26 cellular contexts compared by ENCODE assay signal in genomic region chr20:24475356-24475755, GRCh38. TPM values are rescaled to one million over a fixed set of nuclear protein-coding genes. Genes with fewer than 3 reads are reported as not detected.
A peak's percentile ranks its signal among the peaks of the same experiment; 100 is the strongest.
DNase-seq lines count a peak whose midpoint lies in the region; ATAC-seq and TF ChIP-seq lines count a peak whose summit lies in the region.
"Had no signal": no experiment of that assay in that cellular context is flagged by ENCODE, and none has a peak within 500 bp of the region (broad histone marks: within the 10 kb centered on the region; RNA-seq: fewer than 3 reads in every experiment).

No MANE protein-coding gene starts in this region.

- H3K27ac ChIP-seq in KMS-11 (no peak overlapping the region), left lung (no peak overlapping the region)
- H3K27ac ChIP-seq: BLaER1, SJSA1 had no signal

- H3K4me1 ChIP-seq in KMS-11 (ENCODE audit: low read depth, poor library complexity, severe bottlenecking) (peaks cover 43% of the 10 kb centered on the region), left lung (no peaks in the 10 kb centered on the region)
- H3K4me1 ChIP-seq: HAP-1, SJSA1 had no signal

- H4K20me1 ChIP-seq in KMS-11 (ENCODE audit: insufficient read depth) = no peaks in the 10 kb centered on the region

- no peak overlapping the region for H2AFZ ChIP-seq in KMS-11 (ENCODE audit: low read depth)

- no peaks in the 10 kb centered on the region for H3K36me3 ChIP-seq in KMS-11 (ENCODE audit: insufficient read depth)
- no peaks in the 10 kb centered on the region for H3K36me3 ChIP-seq in left lung
- H3K36me3 ChIP-seq: BLaER1, HAP-1, MG63, SJSA1 had no signal

- no peak overlapping the region for H3K9ac ChIP-seq in KMS-11
- H3K9ac ChIP-seq: BLaER1 had no signal

- ATAC-seq in left lung (no peak), left lobe of liver (no peak)
- ATAC-seq: GM12878 had no signal

- no peak for TF ChIP-seq CTCF in KMS-11 (conservative IDR thresholded peaks at IDR 0.05; ENCODE audit: low read depth, low read length)
- TF ChIP-seq CTCF in left lung (IDR thresholded peaks at IDR 0.05) = no peak

- intact Hi-C loops in left lung (cut with DNase I) = no loop called here

- H3K9me3 ChIP-seq in left lung = no peaks in the 10 kb centered on the region
- H3K9me3 ChIP-seq: BLaER1, HAP-1, MG63, SJSA1 had no signal

- H3K27me3 ChIP-seq in KMS-11 (ENCODE audit: insufficient read depth, low read depth) (no peaks in the 10 kb centered on the region), left lung (peaks cover 19 to 54% of the 10 kb centered on the region in 2 donors)

- peaks cover 89% of the 10 kb centered on the region for H3K79me2 ChIP-seq in KMS-11 (ENCODE audit: insufficient read depth, low read depth)

- DNase-seq in NCI-H345 (lab: John Stamatoyannopoulos, UW) (peak; percentile 22), NCI-H345 treated with DMSO at 0.1 percent for 48 hours (lab: John Stamatoyannopoulos, UW; ENCODE audit: unreplicated experiment) (no peak), NCI-H526 (lab: John Stamatoyannopoulos, UW) (peak; percentile 28 to 62), mesenteric fat pad (ENCODE audit: low spot score) (peak; percentile 22), left lung (no peak), left lobe of liver (ENCODE audit: low spot score) (no peak)
- no peak for DNase-seq in NK-92 treated with Interleukin-12 subunit alpha and Interleukin-12 subunit beta, amount 100 ng/mL, for 24 hours (lab: John Stamatoyannopoulos, UW)
- DNase-seq: CD4-positive, CD25-positive, alpha-beta regulatory T cell; DMS53; EL; GDM1; GOT3; HFFc6; KBM-7; MG63; NCI-H1694; NCI-H2227 treated with DMSO at 0.1 percent for 48 hours; NCI-H510A treated with DMSO at 0.1 percent for 48 hours; NCI-H774; Right ventricle myocardium superior; RPMI8226 had no signal

- H3K4me3 ChIP-seq in KMS-11 (IDR thresholded peaks at IDR 0.05; ENCODE audit: insufficient read depth, low read depth, low read length) (no peak overlapping the region), left lung (no peak overlapping the region)
- H3K4me3 ChIP-seq: BLaER1, GM12878, HAP-1, MG63, SJSA1 had no signal

- 0 out of 2 replicates have a peak overlapping the region, but pooled peaks have one; percentile 6 for H3K4me2 ChIP-seq in KMS-11
- H3K4me2 ChIP-seq: BLaER1 had no signal

RNA-seq across cellular contexts. Expression of gene SYNDIG1, which starts 5.9 kb away (rescaled TPM):
- total RNA-seq in mesenteric fat pad (0.77 TPM), left lung (1 to 10 TPM; 1.3 to 2.0 TPM), left lobe of liver (not detected)
- total RNA-seq: CD4-positive, CD25-positive, alpha-beta regulatory T cell; GM12878; SJSA1 had no signal

Comparison
In these comparisons a context has a peak if more than half of its experiments do, and no peak if none do; other contexts are left out.
1. DNase-seq: peak in NCI-H345 (single experiment), NCI-H526 (2 of 2) and mesenteric fat pad (single experiment); none in NCI-H345 treated with DMSO at 0.1 percent for 48 hours (single experiment), NK-92 treated with Interleukin-12 subunit alpha and Interleukin-12 subunit beta, amount 100 ng/mL, for 24 hours (single experiment), left lung (0 of 2) and left lobe of liver (single experiment).